8 cellular contexts compared by ENCODE assay signal in genomic region chr18:33440011-33440383, GRCh38. TPM values are rescaled to one million over a fixed set of nuclear protein-coding genes. Genes with fewer than 3 reads are reported as not detected.
DNase-seq lines count a peak whose midpoint lies in the region; ATAC-seq and TF ChIP-seq lines count a peak whose summit lies in the region.

No MANE protein-coding gene starts in this region.

- POLR2A ChIA-PET in activated CD4-positive, alpha-beta memory T cell treated with anti-CD3 and anti-CD28 coated beads for 36 hours (lab: Charles Lee), result no interaction called here

- H3K4me1 Mint-ChIP-seq in activated CD4-positive, alpha-beta memory T cell treated with anti-CD3 and anti-CD28 coated beads for 36 hours (ENCODE audit: low read depth), result no peaks in the 10 kb centered on the region

- no peak overlapping the region for H3K4me3 Mint-ChIP-seq in activated CD4-positive, alpha-beta memory T cell treated with anti-CD3 and anti-CD28 coated beads for 36 hours

- CTCF ChIA-PET in activated CD4-positive, alpha-beta memory T cell treated with anti-CD3 and anti-CD28 coated beads for 36 hours (lab: Charles Lee), result no interaction called here

- no peaks in the 10 kb centered on the region for H3K9me3 ChIP-seq in subcutaneous abdominal adipose tissue (ENCODE audit: control insufficient read depth in 5 of 5, low read length in 5 of 5)

- peak; percentile 76 for TF ChIP-seq CTCF in brain microvascular endothelial cell (IDR thresholded peaks at IDR 0.05; ENCODE audit: low read depth, low read length, missing control alignments)

- ATAC-seq in GM18907 (IDR thresholded peaks at IDR 0.05; ENCODE audit: unreplicated experiment), result no peak
- no peak for ATAC-seq in HG03432 (IDR thresholded peaks at IDR 0.05; ENCODE audit: unreplicated experiment)

- H3K27ac Mint-ChIP-seq in activated CD4-positive, alpha-beta memory T cell treated with anti-CD3 and anti-CD28 coated beads for 36 hours, result no peak overlapping the region

- H3K27me3 Mint-ChIP-seq in activated CD4-positive, alpha-beta memory T cell treated with anti-CD3 and anti-CD28 coated beads for 36 hours, result peaks cover 11% of the 10 kb centered on the region

- in situ Hi-C loops in brain microvascular endothelial cell (cut with HindIII; ENCODE audit: low pct_ligation_motif_present, low sequenced_read_pairs), result no loop called here

- no peaks in the 10 kb centered on the region for H3K36me3 Mint-ChIP-seq in activated CD4-positive, alpha-beta memory T cell treated with anti-CD3 and anti-CD28 coated beads for 36 hours

- peak; percentile 39 for DNase-seq in DMS153 (lab: John Stamatoyannopoulos, UW)
- DNase-seq in NCI-H2081 (lab: John Stamatoyannopoulos, UW), result peak; percentile 34 to 60
- DNase-seq in brain microvascular endothelial cell, result peak; percentile 42
- DNase-seq in inferior parietal cortex (ENCODE audit: extremely low spot score), result peak; percentile 31
- no peak for DNase-seq in activated CD4-positive, alpha-beta memory T cell treated with anti-CD3 and anti-CD28 coated beads for 36 hours

- H3K9me3 Mint-ChIP-seq in activated CD4-positive, alpha-beta memory T cell treated with anti-CD3 and anti-CD28 coated beads for 36 hours, result peaks cover 4% of the 10 kb centered on the region

- no peak overlapping the region for H3K27ac ChIP-seq in brain microvascular endothelial cell
- no peak overlapping the region for H3K27ac ChIP-seq in subcutaneous abdominal adipose tissue (ENCODE audit: low read depth, low read length)

- peaks cover 0 to 13% (median 5%) of the 10 kb centered on the region in 5 donors for H3K4me1 ChIP-seq in subcutaneous abdominal adipose tissue (ENCODE audit: control insufficient read depth in 5 of 5, insufficient read depth in 5 of 5, low read length in 5 of 5)

- H3K27me3 ChIP-seq in brain microvascular endothelial cell (replicated peaks), result peaks cover 3% of the 10 kb centered on the region
- H3K27me3 ChIP-seq in subcutaneous abdominal adipose tissue (ENCODE audit: control insufficient read depth in 5 of 5, insufficient read depth in 4 of 5, low read length in 5 of 5), result peaks cover 0 to 2% (median 0%) of the 10 kb centered on the region in 5 donors

- peak overlapping the region; percentile 62 for H3K4me3 ChIP-seq in brain microvascular endothelial cell (ENCODE audit: low read depth, low read length)
- H3K4me3 ChIP-seq in subcutaneous abdominal adipose tissue (ENCODE audit: low read depth in 1 of 5, low read length in 5 of 5), result peak overlapping the region; percentile 55 to 73 (median 61)

- no peaks in the 10 kb centered on the region for H3K36me3 ChIP-seq in brain microvascular endothelial cell (replicated peaks)
- H3K36me3 ChIP-seq in subcutaneous abdominal adipose tissue (ENCODE audit: control insufficient read depth in 5 of 5, insufficient read depth in 5 of 5, low read length in 5 of 5), result no peaks in the 10 kb centered on the region

- intact Hi-C loops in activated CD4-positive, alpha-beta memory T cell treated with anti-CD3 and anti-CD28 coated beads for 36 hours (cut with micrococcal nuclease), result no loop called here

- peak overlapping the region in 1 of 5 donors; percentile 31 for H3K9ac ChIP-seq in subcutaneous abdominal adipose tissue (ENCODE audit: low read length in 5 of 5)

RNA-seq across cellular contexts. Expression of gene CCDC178, which starts 0.5 kb away (rescaled TPM):
- total RNA-seq in activated CD4-positive, alpha-beta memory T cell treated with anti-CD3 and anti-CD28 coated beads for 36 hours, result not detected
